ENCODE assay signal across 1 cellular context in the genomic region with DNA sequence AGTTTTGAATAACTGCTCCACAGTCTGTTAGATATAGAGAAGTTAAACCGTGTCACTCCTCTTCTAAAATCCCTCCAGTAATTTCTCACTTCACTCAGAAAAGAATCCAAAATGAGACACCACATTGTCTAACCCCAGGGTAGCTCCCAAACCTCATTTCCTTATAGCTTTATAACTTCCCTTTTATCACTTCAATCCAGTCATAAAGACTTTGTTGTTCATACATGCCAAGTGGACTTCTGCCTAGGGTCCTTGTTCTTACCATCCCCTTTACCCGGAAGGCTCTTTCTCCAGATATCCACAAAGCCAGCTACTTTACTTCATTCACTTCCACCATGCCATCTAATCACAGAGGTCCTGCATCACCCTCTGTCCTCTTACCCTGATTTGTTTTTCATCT.
TF ChIP-seq lines count a peak whose summit lies in the region.

No MANE protein-coding gene starts in this region.

TF ChIP-seq in GM23338, 12 proteins besides CTCF, POLR2A, EP300 and RAD21 (continued from another document):
- TF ChIP-seq ZNF331 (CRISPR knock-in tag; IDR thresholded peaks at IDR 0.05; ENCODE audit: low read depth) (no peak), JUNB (IDR thresholded peaks at IDR 0.05; ENCODE audit: unreplicated experiment) (no peak)
